8 cellular contexts compared by ENCODE assay signal in genomic region chr17:46771601-46772012, GRCh38. TPM values are rescaled to one million over a fixed set of nuclear protein-coding genes. Genes with fewer than 3 reads are reported as not detected.
DNase-seq lines count a peak whose midpoint lies in the region; ATAC-seq, FAIRE-seq and TF ChIP-seq lines count a peak whose summit lies in the region.

No MANE protein-coding gene starts in this region.

- H3K27ac ChIP-seq in H1 (ENCODE audit: low read depth, low read length), result no peak overlapping the region
- no peak overlapping the region for H3K27ac ChIP-seq in CD4-positive, alpha-beta memory T cell (ENCODE audit: low read depth, low read length)

- no peaks in the 10 kb centered on the region for H3K79me2 ChIP-seq in H1 (ENCODE audit: control insufficient read depth in 1 of 2, insufficient read depth in 2 of 2, low read length in 2 of 2)

- no peak for TF ChIP-seq POLR2A in H1 (IDR thresholded peaks at IDR 0.05; ENCODE audit: control extremely low read depth in 1 of 2, low read depth in 2 of 2, low read length in 2 of 2)

- H3K4me3 ChIP-seq in H1 (ENCODE audit: extremely low read depth in 1 of 4, insufficient read depth in 2 of 4, low read depth in 3 of 4, low read length in 4 of 4), result peak overlapping the region in 2 of 4 experiments; percentile 41 to 61; a peak in 6 of 8 replicates
- peak overlapping the region in 1 of 2 donors; percentile 40 for H3K4me3 ChIP-seq in CD4-positive, alpha-beta memory T cell (ENCODE audit: low read length in 2 of 2)

- WGBS in H1 (ENCODE audit: extremely low coverage in 1 of 2, insufficient coverage in 1 of 2, insufficient read length in 1 of 2, insufficient replicate concordance in 2 of 2, low coverage in 1 of 2, low lambda C conversion rate in 2 of 2, missing lambda C conversion rate in 1 of 2), 2 experiments, result 1% methylated on average over 14 of the region's 80 CpGs; no CpG with 5 or more reads in 1 of the 2 experiments

- intact Hi-C loops in CD4-positive, alpha-beta memory T cell (cut with micrococcal nuclease), result no loop called here

- TF ChIP-seq EP300 in H1 (IDR thresholded peaks at IDR 0.05; ENCODE audit: borderline replicate concordance in 1 of 2, low read depth in 2 of 2, low read length in 2 of 2), result no peak

- TF ChIP-seq RAD21 in H1 (IDR thresholded peaks at IDR 0.05 in 1 of 2, conservative IDR thresholded peaks at IDR 0.05 in 1 of 2; ENCODE audit: low read depth in 2 of 2, low read length in 2 of 2), result no peak

- peak overlapping the region; percentile 98; the same call in 1 of the 2 replicates for H4K8ac ChIP-seq in H1 (ENCODE audit: extremely low read depth, insufficient read depth, low read length)

- no peak overlapping the region for H2BK15ac ChIP-seq in H1 (ENCODE audit: low read length)

- no peak overlapping the region for H3K23ac ChIP-seq in H1 (ENCODE audit: insufficient read length)

- no peak overlapping the region; a peak in 2 of 7 replicates for H3K9ac ChIP-seq in H1 (replicated peaks in 1 of 4; ENCODE audit: extremely low read depth in 1 of 4, low read depth in 3 of 4, low read length in 3 of 4)

- no peak overlapping the region for H4K5ac ChIP-seq in H1 (ENCODE audit: insufficient read length, low read depth, low read length)

- no peaks in the 10 kb centered on the region for H3K4me1 Mint-ChIP-seq in activated T-cell treated with anti-CD3 and anti-CD28 coated beads, Interleukin-2, amount 50 U/mL, for 72 hours (ENCODE audit: low read depth)
- peaks cover 4 to 25% (median 14%) of the 10 kb centered on the region in 4 donors for H3K4me1 Mint-ChIP-seq in naive thymus-derived CD8-positive, alpha-beta T cell
- peaks cover 5 to 25% (median 13%) of the 10 kb centered on the region in 4 donors for H3K4me1 Mint-ChIP-seq in CD4-positive, alpha-beta memory T cell

- H2AFZ ChIP-seq in H1 (ENCODE audit: low read length), result no peak overlapping the region

- H3K27ac Mint-ChIP-seq in activated T-cell treated with anti-CD3 and anti-CD28 coated beads, Interleukin-2, amount 50 U/mL, for 72 hours, result no peak overlapping the region
- H3K27ac Mint-ChIP-seq in naive thymus-derived CD8-positive, alpha-beta T cell, result no peak overlapping the region
- H3K27ac Mint-ChIP-seq in CD4-positive, alpha-beta memory T cell, result no peak overlapping the region

- CTCF ChIA-PET in H1 (lab: Charles Lee; ENCODE audit: partially characterized antibody), result interaction anchor here (1.0 kb wide), 1 partner anchor 38 kb away, joined by 3 read pairs; no protein-coding TSS in a partner anchor
- CTCF ChIA-PET in CD4-positive, alpha-beta memory T cell (lab: Charles Lee; ENCODE audit: partially characterized antibody), result no interaction called here

- peaks cover 52 to 75% (median 70%) of the 10 kb centered on the region in 4 experiments for H3K27me3 ChIP-seq in H1 (replicated peaks in 1 of 4; ENCODE audit: control insufficient read depth in 3 of 4, extremely low read depth in 1 of 4, insufficient read depth in 3 of 4, low read length in 3 of 4)
- H3K27me3 ChIP-seq in CD4-positive, alpha-beta memory T cell (ENCODE audit: insufficient read depth, low read length), result peaks cover 26% of the 10 kb centered on the region

- H2BK5ac ChIP-seq in H1 (ENCODE audit: low read depth, low read length), result peak overlapping the region; percentile 87; the same call in 1 of the 2 replicates

- H2BK12ac ChIP-seq in H1 (ENCODE audit: low read depth, low read length), result no peak overlapping the region

- H3K4me1 ChIP-seq in H1 (replicated peaks in 1 of 4; ENCODE audit: control insufficient read depth in 3 of 4, insufficient read depth in 4 of 4, low read length in 3 of 4), result peaks cover 6 to 32% (median 25%) of the 10 kb centered on the region in 4 experiments
- peaks cover 19% of the 10 kb centered on the region for H3K4me1 ChIP-seq in CD4-positive, alpha-beta memory T cell (ENCODE audit: insufficient read depth, low read length)

- DNase-seq in activated T-cell treated with anti-CD3 and anti-CD28 coated beads, Interleukin-2, amount 50 U/mL, for 72 hours, result peak; percentile 38 to 55
- no peak for DNase-seq in activated T-cell treated with anti-CD3 and anti-CD28 coated beads, Interleukin-2, amount 50 U/mL, for 1 hour
- peak; percentile 71 for DNase-seq in NCI-H82 (lab: John Stamatoyannopoulos, UW)
- DNase-seq in H1 (ENCODE audit: low read depth in 1 of 2, low spot score in 2 of 2), result no peak
- DNase-seq in naive thymus-derived CD8-positive, alpha-beta T cell, result peak in 2 of 10 donors; percentile 9 to 57
- DNase-seq in inferior parietal cortex (ENCODE audit: extremely low spot score), result no peak
- no peak for DNase-seq in CD4-positive, alpha-beta memory T cell

- peaks cover 7 to 16% of the 10 kb centered on the region in 2 experiments for H4K20me1 ChIP-seq in H1 (replicated peaks in 1 of 2; ENCODE audit: control insufficient read depth in 1 of 2, insufficient read depth in 2 of 2, low read length in 2 of 2)

- H2BK120ac ChIP-seq in H1 (replicated peaks; ENCODE audit: low read depth, low read length), result no peak overlapping the region

- peak overlapping the region; percentile 60 to 78 for H3K4me3 Mint-ChIP-seq in activated T-cell treated with anti-CD3 and anti-CD28 coated beads, Interleukin-2, amount 50 U/mL, for 72 hours
- H3K4me3 Mint-ChIP-seq in naive thymus-derived CD8-positive, alpha-beta T cell, result peak overlapping the region in 4 of 10 donors; percentile 69 to 87 (median 78)
- H3K4me3 Mint-ChIP-seq in CD4-positive, alpha-beta memory T cell, result peak overlapping the region in 1 of 8 donors; percentile 86

- no peak overlapping the region for H3K14ac ChIP-seq in H1 (ENCODE audit: insufficient read length)

- no peak overlapping the region; the same call in 1 of the 2 replicates for H3K18ac ChIP-seq in H1 (ENCODE audit: extremely low read depth, low read length)

- no peak overlapping the region for H2BK20ac ChIP-seq in H1 (ENCODE audit: low read length)

- ATAC-seq in activated T-cell treated with anti-CD3 and anti-CD28 coated beads, Interleukin-2, amount 50 U/mL, for 72 hours (replicated peaks in 1 of 2), result peak; percentile 48 to 55
- peak; percentile 18 to 41 for ATAC-seq in naive thymus-derived CD8-positive, alpha-beta T cell
- ATAC-seq in HG02870 (IDR thresholded peaks at IDR 0.05; ENCODE audit: unreplicated experiment), result no peak

- H4K91ac ChIP-seq in H1 (replicated peaks; ENCODE audit: insufficient read length, low read length), result no peak overlapping the region

- no peaks in the 10 kb centered on the region; a peak in 1 of 8 replicates for H3K36me3 ChIP-seq in H1 (ENCODE audit: control insufficient read depth in 2 of 4, insufficient read depth in 4 of 4, low read length in 3 of 4)
- H3K36me3 ChIP-seq in CD4-positive, alpha-beta memory T cell (ENCODE audit: insufficient read depth, low read length), result no peaks in the 10 kb centered on the region

- no peak overlapping the region for H2AK5ac ChIP-seq in H1 (ENCODE audit: low read depth, low read length)

- peaks cover 0 to 2% of the 10 kb centered on the region in 2 experiments; a peak in 1 of 4 replicates for H3K9me3 ChIP-seq in H1 (ENCODE audit: insufficient read depth in 2 of 2, low read depth in 1 of 2, low read length in 1 of 2)
- no peaks in the 10 kb centered on the region for H3K9me3 ChIP-seq in CD4-positive, alpha-beta memory T cell (ENCODE audit: control insufficient read depth in 1 of 2, low read length in 2 of 2)

- H3K23me2 ChIP-seq in H1 (ENCODE audit: low read depth, low read length), result peaks cover 10% of the 10 kb centered on the region; the same call in 1 of the 2 replicates

- H3K56ac ChIP-seq in H1 (replicated peaks; ENCODE audit: insufficient read length, low read depth, low read length), result no peak overlapping the region

- POLR2A ChIA-PET in H1 (lab: Charles Lee; ENCODE audit: partially characterized antibody), result interaction anchor here (1.8 kb wide), 1 partner anchor 50 kb away, joined by 7 read pairs; no protein-coding TSS in a partner anchor
- POLR2A ChIA-PET in naive thymus-derived CD8-positive, alpha-beta T cell (lab: Charles Lee), result no interaction called here
- POLR2A ChIA-PET in CD4-positive, alpha-beta memory T cell (lab: Charles Lee; ENCODE audit: partially characterized antibody), result no interaction called here

- peak overlapping the region; percentile 75 to 94 for H3K4me2 ChIP-seq in H1 (ENCODE audit: insufficient read depth in 1 of 2, low read depth in 2 of 2, low read length in 2 of 2)

- TF ChIP-seq CTCF in H1 (IDR thresholded peaks at IDR 0.05; ENCODE audit: control extremely low read depth in 1 of 3, insufficient read depth in 1 of 3, low read depth in 1 of 3, low read length in 3 of 3), result no peak

- peaks cover 30% of the 10 kb centered on the region for H3K27me3 Mint-ChIP-seq in activated T-cell treated with anti-CD3 and anti-CD28 coated beads, Interleukin-2, amount 50 U/mL, for 72 hours (ENCODE audit: low read depth)
- H3K27me3 Mint-ChIP-seq in naive thymus-derived CD8-positive, alpha-beta T cell, result peaks cover 4 to 44% (median 15%) of the 10 kb centered on the region in 5 donors
- H3K27me3 Mint-ChIP-seq in CD4-positive, alpha-beta memory T cell, result peaks cover 17 to 35% of the 10 kb centered on the region in 2 donors

- H3K4ac ChIP-seq in H1 (replicated peaks; ENCODE audit: insufficient read length, low read depth, low read length), result no peak overlapping the region

- H3K79me1 ChIP-seq in H1 (ENCODE audit: low read depth, low read length), result no peaks in the 10 kb centered on the region

- no peaks in the 10 kb centered on the region for H3K9me3 Mint-ChIP-seq in activated T-cell treated with anti-CD3 and anti-CD28 coated beads, Interleukin-2, amount 50 U/mL, for 72 hours
- no peaks in the 10 kb centered on the region for H3K9me3 Mint-ChIP-seq in naive thymus-derived CD8-positive, alpha-beta T cell
- H3K9me3 Mint-ChIP-seq in CD4-positive, alpha-beta memory T cell, result no peaks in the 10 kb centered on the region

- no peaks in the 10 kb centered on the region for H3K36me3 Mint-ChIP-seq in activated T-cell treated with anti-CD3 and anti-CD28 coated beads, Interleukin-2, amount 50 U/mL, for 72 hours (ENCODE audit: insufficient read depth in 2 of 2)
- H3K36me3 Mint-ChIP-seq in naive thymus-derived CD8-positive, alpha-beta T cell, result no peaks in the 10 kb centered on the region
- H3K36me3 Mint-ChIP-seq in CD4-positive, alpha-beta memory T cell, result no peaks in the 10 kb centered on the region

- FAIRE-seq in H1 (lab: Jason Lieb, UNC), result no peak

RNA-seq across cellular contexts. Expression of gene WNT3, which starts 46.9 kb away (rescaled TPM):
- under 1 TPM; 0.14 to 0.53 TPM for total RNA-seq in activated T-cell treated with anti-CD3 and anti-CD28 coated beads, Interleukin-2, amount 50 U/mL, for 72 hours
- 1.3 and 2.0 TPM in 2 replicates for total RNA-seq in H1 (2021; fragmentation: NEBNext Ultra II Directional; extraction: Animal tissue kit (Norgen Biotek cat#: 25700))
- polyA plus RNA-seq in H1 (2011; rRNA removed), result 0.56 and 0.96 TPM in 2 replicates
- polyA plus RNA-seq in H1 (2011; cell fraction: cytosol; rRNA removed), result 1.00 TPM
- 1.2 TPM for polyA plus RNA-seq in H1 (2011; cell fraction: nucleus; rRNA removed)
- 0.40 to 1.3 TPM (median 0.77 TPM) in 4 replicates for polyA plus RNA-seq in H1 (2012, experiment 1 of 2)
- 0.76 TPM for polyA plus RNA-seq in H1 (2012, experiment 2 of 2)
- 5.2 TPM for polyA plus RNA-seq in H1 (2013, experiment 1 of 2)
- 6.7 TPM for polyA plus RNA-seq in H1 (2013, experiment 2 of 2)
- 0.71 and 0.91 TPM in 2 replicates for polyA minus RNA-seq in H1 (2011; rRNA and poly(A)+ RNA removed)
- 0.66 TPM for polyA minus RNA-seq in H1 (2011; cell fraction: cytosol; rRNA and poly(A)+ RNA removed)
- 0.60 TPM for polyA minus RNA-seq in H1 (2011; cell fraction: nucleus; rRNA and poly(A)+ RNA removed)
- total RNA-seq in naive thymus-derived CD8-positive, alpha-beta T cell, result not detected
- not detected for polyA plus RNA-seq in naive thymus-derived CD8-positive, alpha-beta T cell
- total RNA-seq in CD4-positive, alpha-beta memory T cell, result not detected
- not detected for polyA plus RNA-seq in CD4-positive, alpha-beta memory T cell

Comparison
In these comparisons a context has a peak if more than half of its experiments do, and no peak if none do; other contexts are left out.
1. DNase-seq: peak in activated T-cell treated with anti-CD3 and anti-CD28 coated beads, Interleukin-2, amount 50 U/mL, for 72 hours (2 of 2) and NCI-H82 (single experiment); none in activated T-cell treated with anti-CD3 and anti-CD28 coated beads, Interleukin-2, amount 50 U/mL, for 1 hour (single experiment), H1 (0 of 2), inferior parietal cortex (single experiment) and CD4-positive, alpha-beta memory T cell (0 of 5).